1 cellular context compared by ENCODE assay signal in genomic region chr11:47376543-47377371, GRCh38.
A peak's percentile ranks its signal among the peaks of the same experiment; 100 is the strongest.
TF ChIP-seq lines count a peak whose summit lies in the region.

No MANE protein-coding gene starts in this region.

TF ChIP-seq in GM12878, 131 proteins besides CTCF, POLR2A, EP300 and RAD21:
- TF ChIP-seq DPF2 (IDR thresholded peaks at IDR 0.05) (0 out of 2 replicates have a peak, but pooled peaks have one; percentile 18), SRF (IDR thresholded peaks at IDR 0.05; ENCODE audit: low read depth in 2 of 2, low read length in 2 of 2) (no peak), WRNIP1 (IDR thresholded peaks at IDR 0.05; ENCODE audit: borderline replicate concordance, low read depth, low read length) (no peak), TCF7 (IDR thresholded peaks at IDR 0.05; ENCODE audit: borderline replicate concordance) (no peak), BCLAF1 (IDR thresholded peaks at IDR 0.05) (no peak), IKZF1 (conservative IDR thresholded peaks at IDR 0.05) (peak; percentile 39; the same call in 1 of the 2 replicates), FOXK2 (IDR thresholded peaks at IDR 0.05) (no peak), RFX5 (IDR thresholded peaks at IDR 0.05; ENCODE audit: low read depth, low read length) (0 out of 2 replicates have a peak, but pooled peaks have one; percentile 15), NFXL1 (IDR thresholded peaks at IDR 0.05; ENCODE audit: borderline replicate concordance) (0 out of 2 replicates have a peak, but pooled peaks have one; percentile 97), POU2F2 (IDR thresholded peaks at IDR 0.05; ENCODE audit: borderline replicate concordance, low read depth, low read length) (no peak), HDGF (IDR thresholded peaks at IDR 0.05) (peak; percentile 63; the same call in 1 of the 2 replicates), EGR1 (IDR thresholded peaks at IDR 0.05; ENCODE audit: borderline replicate concordance in 1 of 2, low read depth in 2 of 2, low read length in 2 of 2) (peak in 1 of 2 experiments; percentile 95; a peak in 2 of 3 replicates), E2F8 (IDR thresholded peaks at IDR 0.05; ENCODE audit: low read depth, partially characterized antibody) (no peak), CREB1 (IDR thresholded peaks at IDR 0.05; ENCODE audit: low read depth) (no peak), BHLHE40 (IDR thresholded peaks at IDR 0.05; ENCODE audit: borderline replicate concordance in 1 of 2, low read depth in 2 of 2, low read length in 1 of 2) (peak in 1 of 2 experiments; percentile 7; a peak in 1 of 4 replicates), POLR2AphosphoS2 (IDR thresholded peaks at IDR 0.05; ENCODE audit: low read depth, low read length) (no peak), MYC (IDR thresholded peaks at IDR 0.05; ENCODE audit: insufficient read depth, insufficient read length, insufficient replicate concordance, low read length, severe bottlenecking) (no peak), MXI1 (IDR thresholded peaks at IDR 0.05; ENCODE audit: low read depth, low read length) (no peak), NR2F1 (conservative IDR thresholded peaks at IDR 0.05) (peak; percentile 85), IKZF2 (IDR thresholded peaks at IDR 0.05) (peak; percentile 27 to 37; a peak in 2 of 4 replicates), ETV6 (conservative IDR thresholded peaks at IDR 0.05 in 1 of 2, IDR thresholded peaks at IDR 0.05 in 1 of 2; ENCODE audit: borderline replicate concordance in 1 of 2, low read depth in 1 of 2) (no peak), ZBTB33 (IDR thresholded peaks at IDR 0.05) (no peak), ZNF592 (IDR thresholded peaks at IDR 0.05) (no peak), MEF2B (IDR thresholded peaks at IDR 0.05; ENCODE audit: partially characterized antibody, poor library complexity, severe bottlenecking) (no peak), ZBTB11 (CRISPR knock-in tag; IDR thresholded peaks at IDR 0.05) (no peak), CEBPB (IDR thresholded peaks at IDR 0.05; ENCODE audit: borderline replicate concordance in 1 of 2, low read depth in 2 of 2, low read length in 2 of 2) (peak in 1 of 2 experiments; percentile 68; a peak in 2 of 4 replicates), MAX (IDR thresholded peaks at IDR 0.05; ENCODE audit: low read depth, low read length) (peak; percentile 22; the same call in 1 of the 2 replicates), CHD4 (IDR thresholded peaks at IDR 0.05) (no peak), NBN (IDR thresholded peaks at IDR 0.05) (0 out of 2 replicates have a peak, but pooled peaks have one; percentile 9), RELB (IDR thresholded peaks at IDR 0.05; ENCODE audit: low read depth) (no peak)
TF ChIP-seq in GM12878: peak in this region for 12.
